8 cellular contexts compared by ENCODE assay signal in the genomic region with DNA sequence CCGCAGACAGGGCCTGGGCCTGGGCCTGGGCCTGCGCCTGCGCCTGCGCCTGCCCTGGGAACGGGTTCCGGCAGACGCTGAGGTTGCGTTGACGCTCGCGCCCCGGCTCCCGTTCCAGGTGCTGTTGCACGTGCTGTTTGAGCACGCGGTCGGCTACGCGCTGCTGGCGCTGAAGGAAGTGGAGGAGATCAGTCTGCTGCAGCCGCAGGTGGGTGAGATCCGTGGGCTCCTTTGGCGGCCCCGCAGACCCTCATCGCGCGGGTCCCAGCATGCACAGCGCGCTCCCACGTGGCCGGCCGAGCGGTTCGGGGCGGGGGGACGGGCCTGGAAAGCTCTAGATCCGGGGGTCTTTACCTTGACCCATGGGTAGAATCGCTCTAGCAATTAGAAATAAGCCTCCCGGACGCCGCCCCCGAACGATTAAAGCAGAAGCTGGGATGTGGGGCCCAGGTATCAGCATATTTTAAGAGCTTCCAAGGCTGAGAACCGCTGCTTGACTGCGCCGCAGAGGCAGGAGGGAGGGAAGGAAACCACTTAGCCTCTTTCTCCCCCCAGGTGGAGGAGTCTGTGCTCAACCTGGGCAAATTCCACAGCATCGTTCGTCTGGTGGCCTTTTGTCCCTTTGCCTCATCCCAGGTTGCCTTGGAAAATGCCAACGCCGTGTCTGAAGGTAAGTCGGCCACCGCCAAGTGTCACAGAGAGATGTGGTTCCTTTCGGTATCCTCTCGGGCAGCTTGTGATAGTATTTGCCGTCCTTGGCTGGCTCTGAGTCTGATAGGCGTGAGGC. TPM values are rescaled to one million over a fixed set of nuclear protein-coding genes. Genes with fewer than 3 reads are reported as not detected.
DNase-seq lines count a peak whose midpoint lies in the region; TF ChIP-seq lines count a peak whose summit lies in the region.

No MANE protein-coding gene starts in this region.

- peak overlapping the region; percentile 97 for H3K27ac ChIP-seq in HEK293 (ENCODE audit: extremely low read depth, low read depth, low read length)
- peak overlapping the region; percentile 98 for H3K27ac ChIP-seq in left ventricle myocardium inferior (replicated peaks)
- peak overlapping the region; percentile 81 to 82 for H3K27ac ChIP-seq in prostate gland

- intact Hi-C loops in left ventricle myocardium inferior (cut with micrococcal nuclease) = no loop called here
- intact Hi-C loops in prostate gland (cut with DNase I) = loop anchor here (1.0 kb wide), 1 partner anchor 10 kb away; no protein-coding TSS in a partner anchor

- POLR2A ChIA-PET in HEK293 (lab: Yijun Ruan, JAX) = interaction anchor here (0.6 to 6.7 kb wide), 27 partner anchors 9 to 549 kb away, joined by 3 to 133 read pairs (median 5); partner anchors contain the start of genes IDH3B and SNRPB

- peaks cover 6% of the 10 kb centered on the region for H3K27me3 Mint-ChIP-seq in activated naive CD8-positive, alpha-beta T cell treated with anti-CD3 and anti-CD28 coated beads for 36 hours

- CTCF ChIA-PET in HEK293 (lab: Yijun Ruan, JAX) = interaction anchor here (0.5 to 16.0 kb wide), 3 partner anchors 11 to 200 kb away, joined by 3 to 166 read pairs (median 6); no protein-coding TSS in a partner anchor

- peak; percentile 2 for TF ChIP-seq POLR2A in prostate gland (IDR thresholded peaks at IDR 0.05)

- peak overlapping the region; percentile 90 for H3K4me3 Mint-ChIP-seq in activated naive CD8-positive, alpha-beta T cell treated with anti-CD3 and anti-CD28 coated beads for 36 hours

- H3K36me3 Mint-ChIP-seq in activated naive CD8-positive, alpha-beta T cell treated with anti-CD3 and anti-CD28 coated beads for 36 hours = peaks cover 55% of the 10 kb centered on the region

- H3K4me3 ChIP-seq in HEK293 (ENCODE audit: low read depth, low read length) (peak overlapping the region; percentile 84), left ventricle myocardium inferior (peak overlapping the region; percentile 95), prostate gland (peak overlapping the region; percentile 77 to 91)

- H3K27me3 ChIP-seq in left ventricle myocardium inferior (ENCODE audit: low read depth) (no peaks in the 10 kb centered on the region), prostate gland (replicated peaks; ENCODE audit: insufficient read depth) (no peaks in the 10 kb centered on the region)

- H3K36me3 ChIP-seq in HEK293 (ENCODE audit: control insufficient read depth in 2 of 2, insufficient read depth in 1 of 2, low read length in 2 of 2) (peaks cover 37 to 51% of the 10 kb centered on the region in 2 experiments), left ventricle myocardium inferior (peaks cover 44% of the 10 kb centered on the region), prostate gland (peaks cover 24 to 27% of the 10 kb centered on the region in 2 donors)

- peak overlapping the region; percentile 92 for H3K27ac Mint-ChIP-seq in activated naive CD8-positive, alpha-beta T cell treated with anti-CD3 and anti-CD28 coated beads for 36 hours

- TF ChIP-seq CTCF in HEK293 (tag by site-specific recombination; IDR thresholded peaks at IDR 0.05) = no peak
- no peak for TF ChIP-seq CTCF in left ventricle myocardium inferior (IDR thresholded peaks at IDR 0.05; ENCODE audit: borderline replicate concordance)
- no peak for TF ChIP-seq CTCF in prostate gland (IDR thresholded peaks at IDR 0.05)

- H3K4me1 Mint-ChIP-seq in activated naive CD8-positive, alpha-beta T cell treated with anti-CD3 and anti-CD28 coated beads for 36 hours = peaks cover 41% of the 10 kb centered on the region

- no peaks in the 10 kb centered on the region for H3K9me3 ChIP-seq in HEK293 (ENCODE audit: control insufficient read depth, insufficient read depth, low read depth, low read length)
- H3K9me3 ChIP-seq in left ventricle myocardium inferior (replicated peaks) = no peaks in the 10 kb centered on the region
- no peaks in the 10 kb centered on the region for H3K9me3 ChIP-seq in prostate gland

- H3K9me3 Mint-ChIP-seq in activated naive CD8-positive, alpha-beta T cell treated with anti-CD3 and anti-CD28 coated beads for 36 hours = no peaks in the 10 kb centered on the region

- DNase-seq in NCI-H524 (lab: John Stamatoyannopoulos, UW) (peak; percentile 23 to 56), NCI-H524 treated with DMSO at 0.1 percent for 48 hours (lab: John Stamatoyannopoulos, UW) (no peak), NAMALWA (ENCODE audit: low spot score) (peak; percentile 80), left ventricle myocardium inferior (peak; percentile 34), prostate gland (ENCODE audit: low spot score) (peak; percentile 33), NCI-H2107 (lab: John Stamatoyannopoulos, UW) (no peak)
- DNase-seq in activated naive CD8-positive, alpha-beta T cell treated with anti-CD3 and anti-CD28 coated beads for 36 hours = no peak

- H3K4me1 ChIP-seq in HEK293 (ENCODE audit: control insufficient read depth, insufficient read depth, low read length) = peaks cover 7% of the 10 kb centered on the region
- peaks cover 35% of the 10 kb centered on the region for H3K4me1 ChIP-seq in left ventricle myocardium inferior
- H3K4me1 ChIP-seq in prostate gland (replicated peaks) = peaks cover 8% of the 10 kb centered on the region

- 1% methylated on average over 19 of the region's 56 CpGs for WGBS in prostate gland

TF ChIP-seq in HEK293, 187 proteins besides CTCF, POLR2A, EP300 and RAD21 (continues in another document):
- TF ChIP-seq, protein P1, sequence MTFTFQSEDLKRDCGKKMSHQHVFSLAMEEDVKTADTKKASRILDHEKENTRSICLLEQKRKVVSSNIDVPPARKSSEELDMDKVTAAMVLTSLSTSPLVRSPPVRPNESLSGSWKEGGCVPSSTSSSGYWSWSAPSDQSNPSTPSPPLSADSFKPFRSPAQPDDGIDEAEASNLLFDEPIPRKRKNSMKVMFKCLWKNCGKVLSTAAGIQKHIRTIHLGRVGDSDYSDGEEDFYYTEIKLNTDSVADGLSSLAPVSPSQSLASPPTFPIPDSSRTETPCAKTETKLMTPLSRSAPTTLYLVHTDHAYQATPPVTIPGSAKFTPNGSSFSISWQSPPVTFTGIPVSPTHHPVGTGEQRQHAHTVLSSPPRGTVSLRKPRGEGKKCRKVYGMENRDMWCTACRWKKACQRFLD (tag by site-specific recombination; IDR thresholded peaks at IDR 0.05) = no peak
- TF ChIP-seq ZNF112 (tag by site-specific recombination; IDR thresholded peaks at IDR 0.05) (no peak), GFI1B (tag by site-specific recombination; IDR thresholded peaks at IDR 0.05) (no peak), ZNF391 (tag by site-specific recombination; IDR thresholded peaks at IDR 0.05; ENCODE audit: borderline replicate concordance, low read depth) (peak; percentile 40; the same call in 1 of the 2 replicates), ZNF423 (tag by site-specific recombination; IDR thresholded peaks at IDR 0.05) (no peak), ZXDB (tag by site-specific recombination; IDR thresholded peaks at IDR 0.05) (peak; percentile 38), ZNF639 (tag by site-specific recombination; IDR thresholded peaks at IDR 0.05) (no peak), ZFP37 (tag by site-specific recombination; IDR thresholded peaks at IDR 0.05) (peak; percentile 63; the same call in 1 of the 2 replicates)
- TF ChIP-seq, protein P2, sequence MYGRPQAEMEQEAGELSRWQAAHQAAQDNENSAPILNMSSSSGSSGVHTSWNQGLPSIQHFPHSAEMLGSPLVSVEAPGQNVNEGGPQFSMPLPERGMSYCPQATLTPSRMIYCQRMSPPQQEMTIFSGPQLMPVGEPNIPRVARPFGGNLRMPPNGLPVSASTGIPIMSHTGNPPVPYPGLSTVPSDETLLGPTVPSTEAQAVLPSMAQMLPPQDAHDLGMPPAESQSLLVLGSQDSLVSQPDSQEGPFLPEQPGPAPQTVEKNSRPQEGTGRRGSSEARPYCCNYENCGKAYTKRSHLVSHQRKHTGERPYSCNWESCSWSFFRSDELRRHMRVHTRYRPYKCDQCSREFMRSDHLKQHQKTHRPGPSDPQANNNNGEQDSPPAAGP (tag by site-specific recombination; IDR thresholded peaks at IDR 0.05) = peak; percentile 30; the same call in 1 of the 2 replicates

RNA-seq across cellular contexts. Expression of gene NOP56, which starts 0.5 kb away (rescaled TPM):
- total RNA-seq in activated naive CD8-positive, alpha-beta T cell treated with anti-CD3 and anti-CD28 coated beads for 36 hours = 100 to 1,000 TPM; 937 to 970 TPM
- total RNA-seq in left ventricle myocardium inferior (47.3 TPM), prostate gland (100 to 1,000 TPM in 1 of 2 donors, 10 to 100 TPM in 1; 50.8 to 108 TPM)

RNA-seq across cellular contexts. Expression of gene IDH3B, which starts 11.1 kb away (rescaled TPM):
- 100 to 1,000 TPM; 143 to 147 TPM for total RNA-seq in activated naive CD8-positive, alpha-beta T cell treated with anti-CD3 and anti-CD28 coated beads for 36 hours
- 220 TPM for total RNA-seq in left ventricle myocardium inferior
- 100 to 1,000 TPM; 132 to 141 TPM for total RNA-seq in prostate gland

RNA-seq across cellular contexts. Expression of gene EBF4, which starts 39.7 kb away (rescaled TPM):
- total RNA-seq in activated naive CD8-positive, alpha-beta T cell treated with anti-CD3 and anti-CD28 coated beads for 36 hours = under 1 TPM; 0.66 to 0.98 TPM
- 4.9 TPM for total RNA-seq in left ventricle myocardium inferior
- total RNA-seq in prostate gland = 10 to 100 TPM; 48.9 to 58.8 TPM

Comparison
In these comparisons a context has a peak if more than half of its experiments do, and no peak if none do; other contexts are left out.
1. DNase-seq: peak in NCI-H524 (2 of 2), NAMALWA (single experiment), left ventricle myocardium inferior (single experiment) and prostate gland (single experiment); none in NCI-H524 treated with DMSO at 0.1 percent for 48 hours (single experiment), activated naive CD8-positive, alpha-beta T cell treated with anti-CD3 and anti-CD28 coated beads for 36 hours (single experiment) and NCI-H2107 (single experiment).
2. RNA of gene NOP56, which starts 0.5 kb away (total RNA-seq): 937 to 970 TPM in activated naive CD8-positive, alpha-beta T cell treated with anti-CD3 and anti-CD28 coated beads for 36 hours; 50.8 to 108 TPM in prostate gland and 47.3 TPM in left ventricle myocardium inferior (single experiment); every median in the first group is over 4 times any median in the second.
3. Peak in every context shown above with its lines, with median percentiles within 50 percentile points of each other: H3K27ac ChIP-seq and H3K4me3 ChIP-seq.